8 cellular contexts compared by ENCODE assay signal in the genomic region with DNA sequence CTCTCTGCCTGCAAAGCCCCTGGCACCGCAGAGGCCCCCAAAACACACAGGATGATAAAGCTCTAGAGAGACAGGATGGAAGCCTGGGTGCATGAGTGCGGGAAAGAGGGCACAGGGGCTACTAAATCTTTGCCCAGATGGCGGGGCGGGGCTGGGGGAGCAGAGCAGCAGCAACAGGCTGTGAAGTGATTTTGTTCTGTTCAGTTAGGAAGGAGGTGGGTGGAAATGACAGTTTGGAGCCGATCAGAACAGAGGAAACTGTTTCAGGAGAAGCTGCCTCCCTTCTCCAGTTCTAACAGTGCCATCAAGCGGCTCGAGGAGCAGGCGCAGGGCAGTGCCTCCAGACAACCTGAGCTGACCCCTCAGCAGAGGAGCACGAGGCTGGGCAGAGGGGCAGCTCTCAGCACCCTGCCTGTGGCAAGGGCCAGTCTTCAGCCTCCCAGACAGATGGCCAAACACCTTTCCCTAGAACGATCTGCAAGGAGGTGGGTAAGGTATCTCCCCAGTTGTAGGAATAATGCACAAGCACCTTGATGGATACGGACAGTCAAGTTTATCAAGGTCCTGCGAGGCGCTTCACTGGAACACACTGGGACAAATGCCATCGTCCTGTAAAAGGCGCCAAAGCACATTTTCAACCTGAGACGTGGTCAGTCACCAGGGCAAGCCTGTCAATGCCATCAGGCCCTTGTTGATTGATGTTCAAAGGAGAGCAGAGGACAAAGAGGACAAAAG. TPM values are rescaled to one million over a fixed set of nuclear protein-coding genes. Genes with fewer than 3 reads are reported as not detected.
A peak's percentile ranks its signal among the peaks of the same experiment; 100 is the strongest.
DNase-seq lines count a peak whose midpoint lies in the region; ATAC-seq and TF ChIP-seq lines count a peak whose summit lies in the region.

No MANE protein-coding gene starts in this region.

- H3K27me3 ChIP-seq in skeletal muscle satellite cell (ENCODE audit: control insufficient read depth, insufficient read depth, low read length), result no peaks in the 10 kb centered on the region

- H3K9ac ChIP-seq in skeletal muscle satellite cell (ENCODE audit: low read depth, low read length), result peak overlapping the region; percentile 83

- DNase-seq in NCI-H1930 (lab: John Stamatoyannopoulos, UW) (peak; percentile 33 to 72), T1000 (lab: John Stamatoyannopoulos, UW) (peak; percentile 55), astrocyte of the spinal cord (ENCODE audit: low read depth, low spot score) (peak; percentile 96), hypothalamus (lab: John Stamatoyannopoulos, UW) (peak; percentile 22 to 88 (median 70))

- no peak overlapping the region for H3K4me3 ChIP-seq in GM12875 (ENCODE audit: low read depth, low read length)
- peak overlapping the region; percentile 12 for H3K4me3 ChIP-seq in astrocyte of the spinal cord (ENCODE audit: low read depth, low read length)
- H3K4me3 ChIP-seq in skeletal muscle satellite cell (ENCODE audit: low read length), result peak overlapping the region; percentile 43

- in situ Hi-C loops in astrocyte of the spinal cord (cut with HindIII; ENCODE audit: low sequenced_read_pairs), result loop anchor here (25.0 kb wide), 1 partner anchor 346 kb away; no protein-coding TSS in a partner anchor

- ATAC-seq in HG02884 (IDR thresholded peaks at IDR 0.05; ENCODE audit: unreplicated experiment) (peak; percentile 56), HG03521 (IDR thresholded peaks at IDR 0.05; ENCODE audit: unreplicated experiment) (no peak)

- no peaks in the 10 kb centered on the region for H3K36me3 ChIP-seq in skeletal muscle satellite cell (ENCODE audit: insufficient read depth, low read length)

- H3K9me3 ChIP-seq in skeletal muscle satellite cell (replicated peaks; ENCODE audit: low read length), result no peaks in the 10 kb centered on the region

- H3K4me1 ChIP-seq in skeletal muscle satellite cell (ENCODE audit: control insufficient read depth, insufficient read depth, low read length), result peaks cover 31% of the 10 kb centered on the region

- H3K4me2 ChIP-seq in skeletal muscle satellite cell (ENCODE audit: low read length), result peak overlapping the region; percentile 70

- TF ChIP-seq CTCF in GM12875 (IDR thresholded peaks at IDR 0.05; ENCODE audit: borderline replicate concordance, insufficient read depth, low read depth, low read length), result peak; percentile 89
- peak; percentile 97 for TF ChIP-seq CTCF in astrocyte of the spinal cord (IDR thresholded peaks at IDR 0.05; ENCODE audit: low read depth, low read length)

RNA-seq across cellular contexts. Expression of a gene that starts 44.9 kb away (rescaled TPM):
- total RNA-seq in skeletal muscle satellite cell (2012; rRNA removed), result 90.2 and 104 TPM in 2 replicates
